Comparison of ENCODE assay signal across 11 cellular contexts in the genomic region with DNA sequence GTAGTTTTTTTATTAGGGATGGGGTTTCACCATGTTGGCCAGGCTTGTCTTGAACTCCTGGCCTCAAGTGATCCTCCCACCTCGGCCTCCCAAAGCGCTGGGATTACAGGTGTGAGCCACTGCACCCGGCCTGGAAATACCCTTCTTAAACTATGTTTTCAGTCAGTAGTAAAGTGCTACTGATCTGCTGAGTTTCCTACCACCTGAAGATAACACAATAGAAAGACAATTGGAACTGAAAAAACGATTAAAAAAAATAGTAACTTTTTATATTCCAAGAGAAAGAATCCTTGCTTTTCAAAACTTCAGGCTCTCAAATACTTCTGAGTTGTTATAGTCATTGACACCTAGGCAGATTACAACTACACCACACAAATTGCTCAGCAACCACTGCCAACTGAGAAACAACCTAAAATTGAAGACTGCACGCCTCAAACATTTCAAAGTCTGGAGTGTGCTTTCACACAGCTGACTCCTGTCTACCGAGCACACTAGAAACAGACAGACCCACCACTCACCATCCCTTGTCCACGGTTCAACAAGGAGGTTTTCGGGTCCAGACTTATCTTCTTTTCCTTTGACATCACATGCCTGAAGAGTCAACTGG. TPM values are rescaled to one million over a fixed set of nuclear protein-coding genes. Genes with fewer than 3 reads are reported as not detected.
DNase-seq lines count a peak whose midpoint lies in the region; ATAC-seq and TF ChIP-seq lines count a peak whose summit lies in the region.
"Had no signal": no experiment of that assay in that cellular context is flagged by ENCODE, and none has a peak within 500 bp of the region (broad histone marks: within the 10 kb centered on the region; RNA-seq: fewer than 3 reads in every experiment).

No MANE protein-coding gene starts in this region.

- H3K27me3 Mint-ChIP-seq in activated CD8-positive, alpha-beta T cell treated with anti-CD3 and anti-CD28 coated beads for 36 hours, result no peaks in the 10 kb centered on the region
- no peaks in the 10 kb centered on the region for H3K27me3 Mint-ChIP-seq in activated CD8-positive, alpha-beta T cell treated with anti-CD3 and anti-CD28 coated beads, Interleukin-2, amount 10 ng/mL, durations not matched to agents 7 days and 5 days (ENCODE audit: low read depth)

- H3K4me1 Mint-ChIP-seq in activated CD8-positive, alpha-beta T cell treated with anti-CD3 and anti-CD28 coated beads for 36 hours (ENCODE audit: low read depth), result peaks cover 10% of the 10 kb centered on the region
- peaks cover 1% of the 10 kb centered on the region for H3K4me1 Mint-ChIP-seq in activated CD8-positive, alpha-beta T cell treated with anti-CD3 and anti-CD28 coated beads, Interleukin-2, amount 10 ng/mL, durations not matched to agents 7 days and 5 days (ENCODE audit: low read depth)
- peaks cover 22% of the 10 kb centered on the region for H3K4me1 Mint-ChIP-seq in stimulated activated effector memory CD8-positive, alpha-beta T cell treated with anti-CD3 and anti-CD28 coated beads, Interleukin-12 subunit alpha, Interleukin-12 subunit beta, amount 100 ng/mL, for 72 hours
- H3K4me1 Mint-ChIP-seq: endodermal cell, mesothelial cell of epicardium had no signal

- no peak overlapping the region for H3K4me3 ChIP-seq in gastroesophageal sphincter
- H3K4me3 ChIP-seq: thyroid gland had no signal

- no peak for TF ChIP-seq CTCF in activated CD8-positive, alpha-beta T cell treated with anti-CD3 and anti-CD28 coated beads for 36 hours (IDR thresholded peaks at IDR 0.05)
- TF ChIP-seq CTCF in VCaP (conservative IDR thresholded peaks at IDR 0.05) (no peak), gastroesophageal sphincter (IDR thresholded peaks at IDR 0.05) (no peak)

- H3K27ac ChIP-seq in VCaP, result peak overlapping the region; percentile 87
- H3K27ac ChIP-seq in gastroesophageal sphincter, result peak overlapping the region; percentile 41 to 79 (median 76)

- no peak overlapping the region for H3K4me3 Mint-ChIP-seq in activated CD8-positive, alpha-beta T cell treated with anti-CD3 and anti-CD28 coated beads for 36 hours
- no peak overlapping the region for H3K4me3 Mint-ChIP-seq in activated CD8-positive, alpha-beta T cell treated with anti-CD3 and anti-CD28 coated beads, Interleukin-2, amount 10 ng/mL, durations not matched to agents 7 days and 5 days
- peak overlapping the region; percentile 4 for H3K4me3 Mint-ChIP-seq in stimulated activated effector memory CD8-positive, alpha-beta T cell treated with anti-CD3 and anti-CD28 coated beads, Interleukin-12 subunit alpha, Interleukin-12 subunit beta, amount 100 ng/mL, for 72 hours
- H3K4me3 Mint-ChIP-seq: endodermal cell, mesothelial cell of epicardium had no signal

- H3K27ac Mint-ChIP-seq in activated CD8-positive, alpha-beta T cell treated with anti-CD3 and anti-CD28 coated beads for 36 hours, result peak overlapping the region; percentile 17
- no peak overlapping the region for H3K27ac Mint-ChIP-seq in activated CD8-positive, alpha-beta T cell treated with anti-CD3 and anti-CD28 coated beads, Interleukin-2, amount 10 ng/mL, durations not matched to agents 7 days and 5 days
- H3K27ac Mint-ChIP-seq in stimulated activated effector memory CD8-positive, alpha-beta T cell treated with anti-CD3 and anti-CD28 coated beads, Interleukin-12 subunit alpha, Interleukin-12 subunit beta, amount 100 ng/mL, for 72 hours, result peak overlapping the region; percentile 89

- no peak for DNase-seq in activated CD8-positive, alpha-beta T cell treated with anti-CD3 and anti-CD28 coated beads for 36 hours
- DNase-seq in activated CD8-positive, alpha-beta T cell treated with anti-CD3 and anti-CD28 coated beads, Interleukin-2, amount 10 ng/mL, durations not matched to agents 7 days and 5 days, result no peak
- DNase-seq in stimulated activated effector memory CD8-positive, alpha-beta T cell treated with anti-CD3 and anti-CD28 coated beads, Interleukin-12 subunit alpha, Interleukin-12 subunit beta, amount 100 ng/mL, for 72 hours (ENCODE audit: low spot score in 2 of 2), result no peak
- no peak for DNase-seq in activated CD4-positive, CD25-positive, alpha-beta regulatory T cell treated with anti-CD3 and anti-CD28 coated beads, Interleukin-2, amount 50 U/mL, for 72 hours
- DNase-seq in GOT3 (lab: John Stamatoyannopoulos, UW), result no peak
- DNase-seq: endodermal cell, thyroid gland had no signal

- 58 to 83% methylated on average over 3 to 4 of the region's 8 CpGs for WGBS in gastroesophageal sphincter (ENCODE audit: low coverage in 1 of 2), 2 donors

- no peaks in the 10 kb centered on the region for H3K27me3 ChIP-seq in gastroesophageal sphincter
- H3K27me3 ChIP-seq: thyroid gland had no signal

- peaks cover 34% of the 10 kb centered on the region for H3K36me3 Mint-ChIP-seq in activated CD8-positive, alpha-beta T cell treated with anti-CD3 and anti-CD28 coated beads for 36 hours (ENCODE audit: low read depth)
- H3K36me3 Mint-ChIP-seq in activated CD8-positive, alpha-beta T cell treated with anti-CD3 and anti-CD28 coated beads, Interleukin-2, amount 10 ng/mL, durations not matched to agents 7 days and 5 days (ENCODE audit: low read depth), result peaks cover 48% of the 10 kb centered on the region
- H3K36me3 Mint-ChIP-seq in stimulated activated effector memory CD8-positive, alpha-beta T cell treated with anti-CD3 and anti-CD28 coated beads, Interleukin-12 subunit alpha, Interleukin-12 subunit beta, amount 100 ng/mL, for 72 hours, result peaks cover 94% of the 10 kb centered on the region

- CTCF ChIA-PET in activated CD8-positive, alpha-beta T cell treated with anti-CD3 and anti-CD28 coated beads for 36 hours (lab: Charles Lee), result interaction anchor here (1.3 kb wide), 1 partner anchor 255 kb away, joined by 3 read pairs; no protein-coding TSS in a partner anchor
- CTCF ChIA-PET in activated CD8-positive, alpha-beta T cell treated with anti-CD3 and anti-CD28 coated beads, Interleukin-2, amount 10 ng/mL, durations not matched to agents 7 days and 5 days (lab: Charles Lee), result interaction anchor here (1.2 kb wide), 1 partner anchor 189 kb away, joined by 3 read pairs; no protein-coding TSS in a partner anchor

- H3K36me3 ChIP-seq in gastroesophageal sphincter, result peaks cover 3 to 79% of the 10 kb centered on the region in 2 donors

- ATAC-seq in activated CD8-positive, alpha-beta T cell treated with anti-CD3 and anti-CD28 coated beads for 36 hours, result no peak
- ATAC-seq in activated CD8-positive, alpha-beta T cell treated with anti-CD3 and anti-CD28 coated beads, Interleukin-2, amount 10 ng/mL, durations not matched to agents 7 days and 5 days, result no peak
- ATAC-seq in gastroesophageal sphincter (no peak), HG03025 (IDR thresholded peaks at IDR 0.05; ENCODE audit: low FRiP score, unreplicated experiment) (no peak)
- peak; percentile 81 for ATAC-seq in stimulated activated effector memory CD8-positive, alpha-beta T cell treated with anti-CD3 and anti-CD28 coated beads, Interleukin-12 subunit alpha, Interleukin-12 subunit beta, amount 100 ng/mL, for 72 hours

- intact Hi-C loops in activated CD8-positive, alpha-beta T cell treated with anti-CD3 and anti-CD28 coated beads for 36 hours (cut with micrococcal nuclease), result no loop called here

- H3K4me1 ChIP-seq in gastroesophageal sphincter, result peaks cover 0 to 36% (median 0%) of the 10 kb centered on the region in 3 donors

- TF ChIP-seq POLR2A in gastroesophageal sphincter (IDR thresholded peaks at IDR 0.05), result no peak

- H3K9me3 ChIP-seq in gastroesophageal sphincter, result no peaks in the 10 kb centered on the region
- H3K9me3 ChIP-seq: thyroid gland had no signal

- no peak for TF ChIP-seq EP300 in gastroesophageal sphincter (IDR thresholded peaks at IDR 0.05)

- POLR2A ChIA-PET in activated CD8-positive, alpha-beta T cell treated with anti-CD3 and anti-CD28 coated beads for 36 hours (lab: Charles Lee), result no interaction called here
- POLR2A ChIA-PET in activated CD8-positive, alpha-beta T cell treated with anti-CD3 and anti-CD28 coated beads, Interleukin-2, amount 10 ng/mL, durations not matched to agents 7 days and 5 days (lab: Charles Lee), result interaction anchor here (0.9 to 1.0 kb wide), 2 partner anchors 40 to 41 kb away, joined by 3 read pairs; a partner anchor contains a TSS

- no peaks in the 10 kb centered on the region for H3K9me3 Mint-ChIP-seq in activated CD8-positive, alpha-beta T cell treated with anti-CD3 and anti-CD28 coated beads for 36 hours
- no peaks in the 10 kb centered on the region for H3K9me3 Mint-ChIP-seq in activated CD8-positive, alpha-beta T cell treated with anti-CD3 and anti-CD28 coated beads, Interleukin-2, amount 10 ng/mL, durations not matched to agents 7 days and 5 days (ENCODE audit: insufficient read depth)
- H3K9me3 Mint-ChIP-seq in stimulated activated effector memory CD8-positive, alpha-beta T cell treated with anti-CD3 and anti-CD28 coated beads, Interleukin-12 subunit alpha, Interleukin-12 subunit beta, amount 100 ng/mL, for 72 hours, result no peaks in the 10 kb centered on the region
- H3K9me3 Mint-ChIP-seq: endodermal cell, mesothelial cell of epicardium had no signal

RNA-seq across cellular contexts. Expression of a gene that starts 40.9 kb away (rescaled TPM):
- 10 to 100 TPM; 28.1 to 30.6 TPM for total RNA-seq in activated CD8-positive, alpha-beta T cell treated with anti-CD3 and anti-CD28 coated beads for 36 hours
- 10 to 100 TPM; 54.1 to 55.3 TPM for total RNA-seq in activated CD8-positive, alpha-beta T cell treated with anti-CD3 and anti-CD28 coated beads, Interleukin-2, amount 10 ng/mL, durations not matched to agents 7 days and 5 days
- 100 to 1,000 TPM in 1 of 4 donors, 10 to 100 TPM in 3; 55.6 to 105 (median 69.9) TPM for total RNA-seq in gastroesophageal sphincter

RNA-seq across cellular contexts. Expression of a gene that starts 41.1 kb away (rescaled TPM):
- total RNA-seq in activated CD8-positive, alpha-beta T cell treated with anti-CD3 and anti-CD28 coated beads for 36 hours, result 1 to 10 TPM; 7.1 to 8.1 TPM
- total RNA-seq in activated CD8-positive, alpha-beta T cell treated with anti-CD3 and anti-CD28 coated beads, Interleukin-2, amount 10 ng/mL, durations not matched to agents 7 days and 5 days, result 1 to 10 TPM; 4.6 to 5.8 TPM
- total RNA-seq in gastroesophageal sphincter, result 10 to 100 TPM; 14.3 to 47.9 (median 24.5) TPM
